In the genomic region with DNA sequence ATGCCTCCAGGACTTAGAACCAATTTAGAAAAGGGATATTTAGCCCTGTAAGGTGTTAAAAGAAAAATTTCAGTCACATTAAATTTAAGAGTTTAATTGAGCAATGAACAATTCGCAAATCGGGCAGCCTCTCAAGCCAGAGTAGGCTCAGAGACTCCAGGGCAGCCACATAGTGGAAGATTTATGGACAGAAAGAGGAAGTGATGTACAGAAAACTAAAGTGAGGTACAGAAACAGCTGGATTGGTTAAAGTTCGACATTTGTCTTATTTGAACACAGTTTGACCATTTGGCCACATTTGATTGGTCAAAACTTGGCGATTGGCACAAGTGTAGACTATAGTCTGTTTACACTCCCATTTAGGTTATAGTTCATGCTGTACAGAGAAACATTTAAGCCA, we compare ENCODE assay signal across 22 cellular contexts.
"Had no signal": no experiment of that assay in that cellular context is flagged by ENCODE, and none has a peak within 500 bp of the region (broad histone marks: within the 10 kb centered on the region; RNA-seq: fewer than 3 reads in every experiment).

No MANE protein-coding gene starts in this region.

- H3K27me3 ChIP-seq: adrenal gland, ascending aorta, brain microvascular endothelial cell, dorsolateral prefrontal cortex, pancreas, right atrium auricular region, tibial artery had no signal

- H3K4me3 Mint-ChIP-seq: activated naive CD8-positive, alpha-beta T cell; effector memory CD8-positive, alpha-beta T cell; memory B cell; natural killer cell treated with Interleukin-12 subunit alpha and Interleukin-12 subunit beta and Interleukin-15 and Interleukin-18, amount 100 ng/mL, for 72 hours; stimulated activated naive CD8-positive, alpha-beta T cell treated with anti-CD3 and anti-CD28 coated beads, Interleukin-15, amount 100 ng/mL, for 72 hours; T-helper 2 cell treated with Interferon-gamma antibody and Interleukin-4, amounts not matched to agents 5 μg/mL and 100 μg/mL, for 36 hours had no signal

- DNase-seq: activated CD4-positive, alpha-beta T cell treated with anti-CD3 and anti-CD28 coated beads for 1 hour; activated T-cell treated with anti-CD3 and anti-CD28 coated beads, Interleukin-2, amount 50 U/mL, for 1 hour; adrenal gland; brain microvascular endothelial cell; central memory CD4-positive, alpha-beta T cell; dorsolateral prefrontal cortex; effector memory CD8-positive, alpha-beta T cell; foreskin melanocyte; head of caudate nucleus; left cardiac atrium; pancreas; psoas muscle; stimulated activated CD4-positive, alpha-beta T cell treated with anti-CD3 and anti-CD28 coated beads, Interleukin-4, amount 100 ng/mL, for 4 hours; stimulated activated naive CD8-positive, alpha-beta T cell treated with anti-CD3 and anti-CD28 coated beads, Interleukin-15, amount 100 ng/mL, for 72 hours; tibial artery had no signal

- H3K9me3 ChIP-seq: adrenal gland, ascending aorta, pancreas, psoas muscle, right atrium auricular region, tibial artery had no signal

- H3K4me3 ChIP-seq: adrenal gland, ascending aorta, dorsolateral prefrontal cortex, pancreas, psoas muscle, right atrium auricular region, tibial artery had no signal

- H3K4me1 ChIP-seq: adrenal gland, ascending aorta, pancreas, psoas muscle, right atrium auricular region, tibial artery had no signal

- H3K36me3 Mint-ChIP-seq: activated naive CD8-positive, alpha-beta T cell; memory B cell; natural killer cell treated with Interleukin-12 subunit alpha and Interleukin-12 subunit beta and Interleukin-15 and Interleukin-18, amount 100 ng/mL, for 72 hours had no signal

- H3K27ac ChIP-seq: adrenal gland, ascending aorta, brain microvascular endothelial cell, dorsolateral prefrontal cortex, pancreas, psoas muscle, right atrium auricular region, tibial artery had no signal

- ATAC-seq: effector memory CD8-positive, alpha-beta T cell; esophagus mucosa; left cardiac atrium; natural killer cell treated with Interleukin-12 subunit alpha and Interleukin-12 subunit beta and Interleukin-15 and Interleukin-18, amount 100 ng/mL, for 72 hours; pancreas; psoas muscle; stimulated activated naive CD8-positive, alpha-beta T cell treated with anti-CD3 and anti-CD28 coated beads, Interleukin-15, amount 100 ng/mL, for 72 hours had no signal

- H3K27ac Mint-ChIP-seq: activated naive CD8-positive, alpha-beta T cell; effector memory CD8-positive, alpha-beta T cell; memory B cell; natural killer cell treated with Interleukin-12 subunit alpha and Interleukin-12 subunit beta and Interleukin-15 and Interleukin-18, amount 100 ng/mL, for 72 hours; stimulated activated naive CD8-positive, alpha-beta T cell treated with anti-CD3 and anti-CD28 coated beads, Interleukin-15, amount 100 ng/mL, for 72 hours; T-helper 2 cell treated with Interferon-gamma antibody and Interleukin-4, amounts not matched to agents 5 μg/mL and 100 μg/mL, for 36 hours had no signal

- H3K36me3 ChIP-seq: adrenal gland, ascending aorta, brain microvascular endothelial cell, pancreas, right atrium auricular region, tibial artery had no signal

- H3K9me3 Mint-ChIP-seq: memory B cell; T-helper 2 cell treated with Interferon-gamma antibody and Interleukin-4, amounts not matched to agents 5 μg/mL and 100 μg/mL, for 36 hours had no signal

- H3K27me3 Mint-ChIP-seq: activated naive CD8-positive, alpha-beta T cell; effector memory CD8-positive, alpha-beta T cell; stimulated activated naive CD8-positive, alpha-beta T cell treated with anti-CD3 and anti-CD28 coated beads, Interleukin-15, amount 100 ng/mL, for 72 hours had no signal

- H3K4me1 Mint-ChIP-seq: stimulated activated naive CD8-positive, alpha-beta T cell treated with anti-CD3 and anti-CD28 coated beads, Interleukin-15, amount 100 ng/mL, for 72 hours had no signal
